ENCODE assay signal across 34 cellular contexts in genomic region chr16:1074379-1074649, GRCh38. TPM values are rescaled to one million over a fixed set of nuclear protein-coding genes. Genes with fewer than 3 reads are reported as not detected.
"Had no signal": no experiment of that assay in that cellular context is flagged by ENCODE, and none has a peak within 500 bp of the region (broad histone marks: within the 10 kb centered on the region; RNA-seq: fewer than 3 reads in every experiment).

No MANE protein-coding gene starts in this region.

- DNase-seq: activated CD4-positive, alpha-beta memory T cell treated with anti-CD3 and anti-CD28 coated beads, Interleukin-2, amount 10 ng/mL, durations not matched to agents 7 days and 5 days; activated CD4-positive, alpha-beta T cell treated with anti-CD3 and anti-CD28 coated beads for 1 hour; activated CD4-positive, alpha-beta T cell treated with anti-CD3 and anti-CD28 coated beads for 36 hours; activated CD4-positive, alpha-beta T cell treated with anti-CD3 and anti-CD28 coated beads for 48 hours; activated CD4-positive, alpha-beta T cell treated with anti-CD3 and anti-CD28 coated beads, Interleukin-2, amount 10 ng/mL, durations not matched to agents 7 days and 5 days; activated CD4-positive, alpha-beta T cell treated with anti-CD3 and anti-CD28 coated beads, Interleukin-2, amount 50 U/mL, for 48 hours; activated CD4-positive, CD25-positive, alpha-beta regulatory T cell; activated CD8-positive, alpha-beta memory T cell treated with anti-CD3 and anti-CD28 coated beads for 24 hours; activated CD8-positive, alpha-beta memory T cell treated with anti-CD3 and anti-CD28 coated beads, Interleukin-2, amount 10 ng/mL, durations not matched to agents 7 days and 5 days; activated CD8-positive, alpha-beta memory T cell treated with anti-CD3 and anti-CD28 coated beads, Interleukin-2, amount 50 U/mL, for 48 hours; activated CD8-positive, alpha-beta T cell treated with anti-CD3 and anti-CD28 coated beads, Interleukin-2, amount 10 ng/mL, durations not matched to agents 7 days and 5 days; activated effector memory CD4-positive, alpha-beta T cell treated with Interleukin-2 at 50 U/mL for 16 hours; activated gamma-delta T cell; activated naive CD4-positive, alpha-beta T cell treated with anti-CD3 and anti-CD28 coated beads, Interleukin-2, amount 10 ng/mL, durations not matched to agents 7 days and 5 days; activated naive CD4-positive, alpha-beta T cell treated with Interleukin-2 at 50 U/mL for 16 hours; activated naive CD8-positive, alpha-beta T cell treated with anti-CD3 and anti-CD28 coated beads, Interleukin-2, amount 10 ng/mL, durations not matched to agents 7 days and 5 days; activated naive CD8-positive, alpha-beta T cell treated with anti-CD3 and anti-CD28 coated beads, Interleukin-2, amount 50 U/mL, for 24 hours; activated T-cell treated with anti-CD3 and anti-CD28 coated beads, Interleukin-2, amount 50 U/mL, for 24 hours; activated T-cell treated with anti-CD3 and anti-CD28 coated beads, Interleukin-2, amount 50 U/mL, for 48 hours; amygdala; anterior cingulate cortex; caudate nucleus; cerebellar nuclear complex; T-cell; T-helper 2 cell; T-helper 9 cell had no signal

- H3K4me3 ChIP-seq: ascending aorta, cardiac muscle cell had no signal

- H3K36me3 ChIP-seq: ascending aorta, cardiac muscle cell had no signal

- FAIRE-seq: bronchial epithelial cell, TTC549 had no signal

- ATAC-seq: activated CD4-positive, alpha-beta T cell treated with anti-CD3 and anti-CD28 coated beads for 36 hours; activated CD4-positive, CD25-positive, alpha-beta regulatory T cell treated with anti-CD3 and anti-CD28 coated beads, Interleukin-2, amount 50 U/mL, for 24 hours; activated CD8-positive, alpha-beta memory T cell treated with anti-CD3 and anti-CD28 coated beads, Interleukin-2, amount 10 ng/mL, durations not matched to agents 7 days and 5 days; activated CD8-positive, alpha-beta T cell treated with anti-CD3 and anti-CD28 coated beads, Interleukin-2, amount 10 ng/mL, durations not matched to agents 7 days and 5 days; activated naive CD8-positive, alpha-beta T cell treated with anti-CD3 and anti-CD28 coated beads, Interleukin-2, amount 50 U/mL, for 24 hours; T-cell had no signal

- H3K27ac ChIP-seq: ascending aorta, cardiac muscle cell, WERI-Rb-1 had no signal

- H3K9me3 ChIP-seq: ascending aorta had no signal

RNA-seq across cellular contexts. Expression of gene SSTR5, which starts 1.8 kb away (rescaled TPM):
- total RNA-seq: activated CD4-positive, alpha-beta memory T cell treated with anti-CD3 and anti-CD28 coated beads, Interleukin-2, amount 10 ng/mL, durations not matched to agents 7 days and 5 days; activated CD4-positive, alpha-beta T cell treated with anti-CD3 and anti-CD28 coated beads for 36 hours; activated CD4-positive, alpha-beta T cell treated with anti-CD3 and anti-CD28 coated beads, Interleukin-2, amount 10 ng/mL, durations not matched to agents 7 days and 5 days; activated CD8-positive, alpha-beta memory T cell treated with anti-CD3 and anti-CD28 coated beads, Interleukin-2, amount 10 ng/mL, durations not matched to agents 7 days and 5 days; activated CD8-positive, alpha-beta T cell treated with anti-CD3 and anti-CD28 coated beads, Interleukin-2, amount 10 ng/mL, durations not matched to agents 7 days and 5 days; activated naive CD8-positive, alpha-beta T cell treated with anti-CD3 and anti-CD28 coated beads, Interleukin-2, amount 10 ng/mL, durations not matched to agents 7 days and 5 days; activated T-helper 2 cell treated with anti-CD3 and anti-CD28 coated beads, Interferon-gamma antibody, Interleukin-2, Interleukin-4, amounts not matched to agents 10 μg/mL and 5 μg/mL and 100 μg/mL, durations not matched to agents 14 hours and 24 hours and 36 hours; ascending aorta; bronchial epithelial cell; cardiac muscle cell; T-cell had no signal
- polyA plus RNA-seq: cardiac muscle cell had no signal

RNA-seq across cellular contexts. Expression of gene C1QTNF8, which starts 21.7 kb away (rescaled TPM):
- total RNA-seq: activated CD4-positive, alpha-beta memory T cell treated with anti-CD3 and anti-CD28 coated beads, Interleukin-2, amount 10 ng/mL, durations not matched to agents 7 days and 5 days; activated CD4-positive, alpha-beta T cell treated with anti-CD3 and anti-CD28 coated beads for 36 hours; activated CD4-positive, alpha-beta T cell treated with anti-CD3 and anti-CD28 coated beads, Interleukin-2, amount 10 ng/mL, durations not matched to agents 7 days and 5 days; activated CD8-positive, alpha-beta memory T cell treated with anti-CD3 and anti-CD28 coated beads, Interleukin-2, amount 10 ng/mL, durations not matched to agents 7 days and 5 days; activated CD8-positive, alpha-beta T cell treated with anti-CD3 and anti-CD28 coated beads, Interleukin-2, amount 10 ng/mL, durations not matched to agents 7 days and 5 days; activated naive CD8-positive, alpha-beta T cell treated with anti-CD3 and anti-CD28 coated beads, Interleukin-2, amount 10 ng/mL, durations not matched to agents 7 days and 5 days; activated T-helper 2 cell treated with anti-CD3 and anti-CD28 coated beads, Interferon-gamma antibody, Interleukin-2, Interleukin-4, amounts not matched to agents 10 μg/mL and 5 μg/mL and 100 μg/mL, durations not matched to agents 14 hours and 24 hours and 36 hours; ascending aorta; bronchial epithelial cell; T-cell had no signal
- polyA plus RNA-seq: adipose tissue, cardiac muscle cell had no signal
